Comparison of ENCODE assay signal across 23 cellular contexts in genomic region chr10:18723801-18724200, GRCh38.
DNase-seq lines count a peak whose midpoint lies in the region; ATAC-seq and TF ChIP-seq lines count a peak whose summit lies in the region.
"Had no signal": no experiment of that assay in that cellular context is flagged by ENCODE, and none has a peak within 500 bp of the region (broad histone marks: within the 10 kb centered on the region; RNA-seq: fewer than 3 reads in every experiment).

No MANE protein-coding gene starts in this region.

- BruUV-seq in PC-3 (replicated peaks; lab: Mats Ljungman, UMichigan) = no TSS peak

- no peaks in the 10 kb centered on the region for H3F3A ChIP-seq in PC-3 (ENCODE audit: low read length, unreplicated experiment)

- POLR2A ChIA-PET in PC-3 (lab: Charles Lee; ENCODE audit: unreplicated experiment) = no interaction called here

- no peaks in the 10 kb centered on the region for H4K20me1 ChIP-seq in PC-3 (ENCODE audit: low read length)
- H4K20me1 ChIP-seq: BLaER1 had no signal

- no peaks in the 10 kb centered on the region for H3K36me3 Mint-ChIP-seq in immature natural killer cell
- H3K36me3 Mint-ChIP-seq: CD14-positive monocyte; CD4-positive, alpha-beta memory T cell; CD4-positive, CD25-positive, alpha-beta regulatory T cell; CD8-positive, alpha-beta memory T cell had no signal

- no peak overlapping the region for H2AFZ ChIP-seq in PC-3 (ENCODE audit: low read length)

- H3K36me3 ChIP-seq in PC-3 (ENCODE audit: low read depth, low read length) (no peaks in the 10 kb centered on the region), RWPE2 (ENCODE audit: low read depth) (no peaks in the 10 kb centered on the region)
- H3K36me3 ChIP-seq: BE2C, BLaER1 had no signal

- no peaks in the 10 kb centered on the region for H3K9me2 ChIP-seq in PC-3 (replicated peaks; ENCODE audit: low read length)

- peaks cover 0 to 2% (median 0%) of the 10 kb centered on the region in 3 donors for H3K27me3 Mint-ChIP-seq in immature natural killer cell (ENCODE audit: low read depth in 3 of 3)
- H3K27me3 Mint-ChIP-seq: CD4-positive, CD25-positive, alpha-beta regulatory T cell had no signal

- no peaks in the 10 kb centered on the region for H3K79me2 ChIP-seq in PC-3 (ENCODE audit: low read length)

- peak overlapping the region; percentile 9; the same call in 1 of the 2 replicates for H3K4me2 ChIP-seq in PC-3 (ENCODE audit: low read length)
- H3K4me2 ChIP-seq: BLaER1 had no signal

- no peak overlapping the region for H3K4me3 ChIP-seq in PC-3 (ENCODE audit: low read length)
- no peak overlapping the region for H3K4me3 ChIP-seq in RWPE2 (ENCODE audit: severe bottlenecking)
- H3K4me3 ChIP-seq in epithelial cell of esophagus (ENCODE audit: low read length) = no peak overlapping the region
- H3K4me3 ChIP-seq: BLaER1, GM12878 had no signal

- no peaks in the 10 kb centered on the region for H3K4me1 Mint-ChIP-seq in immature natural killer cell
- H3K4me1 Mint-ChIP-seq: CD14-positive monocyte; CD4-positive, alpha-beta memory T cell; CD4-positive, CD25-positive, alpha-beta regulatory T cell; CD8-positive, alpha-beta memory T cell had no signal

- no peak overlapping the region for H3K4me3 Mint-ChIP-seq in immature natural killer cell
- H3K4me3 Mint-ChIP-seq: CD14-positive monocyte; CD4-positive, alpha-beta memory T cell; CD4-positive, CD25-positive, alpha-beta regulatory T cell; CD8-positive, alpha-beta memory T cell had no signal

- TF ChIP-seq CTCF in PC-3 (conservative IDR thresholded peaks at IDR 0.05; ENCODE audit: low read depth, low read length) (no peak), RWPE2 (IDR thresholded peaks at IDR 0.05; ENCODE audit: poor library complexity, severe bottlenecking) (no peak), epithelial cell of esophagus (IDR thresholded peaks at IDR 0.05; ENCODE audit: insufficient read depth, low read depth, low read length, missing control alignments) (no peak)

- H3K4me1 ChIP-seq in PC-3 (ENCODE audit: insufficient read depth, low read length) = peaks cover 31% of the 10 kb centered on the region
- H3K4me1 ChIP-seq in RWPE2 (ENCODE audit: insufficient read depth, poor library complexity, severe bottlenecking) = peaks cover 3% of the 10 kb centered on the region
- H3K4me1 ChIP-seq: BE2C, BLaER1 had no signal

- intact Hi-C loops in PC-3 (cut with micrococcal nuclease) = no loop called here

- DNase-seq in PC-3 (peak; percentile 72), RWPE2 (ENCODE audit: low spot score) (no peak), epithelial cell of esophagus (ENCODE audit: low read depth) (peak; percentile 57), germinal center (ENCODE audit: low spot score) (no peak), immature natural killer cell (no peak), SIG-M5 (lab: John Stamatoyannopoulos, UW) (no peak)
- DNase-seq: 8988T; ACHN; BE2C; C1 segment of cervical spinal cord; CD4-positive, alpha-beta memory T cell; CD4-positive, CD25-positive, alpha-beta regulatory T cell; CD8-positive, alpha-beta memory T cell; COR-L47; DMS 273 treated with DMSO at 0.1 percent for 48 hours; DMS153; DMS79; DND-41; EL; GDM1 had no signal

- H3K9me3 Mint-ChIP-seq in immature natural killer cell = no peaks in the 10 kb centered on the region

- CTCF ChIA-PET in PC-3 (lab: Charles Lee) = no interaction called here

- H3K9ac ChIP-seq in PC-3 (ENCODE audit: low read length) = no peak overlapping the region
- H3K9ac ChIP-seq: BLaER1 had no signal

- no peak overlapping the region for H3K27ac Mint-ChIP-seq in immature natural killer cell
- H3K27ac Mint-ChIP-seq: CD14-positive monocyte; CD4-positive, alpha-beta memory T cell; CD4-positive, CD25-positive, alpha-beta regulatory T cell; CD8-positive, alpha-beta memory T cell had no signal

- H3K27ac ChIP-seq in PC-3 (ENCODE audit: low read length) (peak overlapping the region; percentile 23), RWPE2 (ENCODE audit: poor library complexity, severe bottlenecking) (no peak overlapping the region)
- H3K27ac ChIP-seq: BLaER1 had no signal

- H3K9me3 ChIP-seq in PC-3 (ENCODE audit: low read length) (no peaks in the 10 kb centered on the region), RWPE2 (ENCODE audit: severe bottlenecking) (no peaks in the 10 kb centered on the region)
- H3K9me3 ChIP-seq: BE2C, BLaER1 had no signal

- no peaks in the 10 kb centered on the region for H3K27me3 ChIP-seq in PC-3 (ENCODE audit: low read length)
- no peaks in the 10 kb centered on the region for H3K27me3 ChIP-seq in RWPE2 (ENCODE audit: insufficient read depth, poor library complexity, severe bottlenecking)
- H3K27me3 ChIP-seq: BE2C, BLaER1 had no signal

- ATAC-seq in PC-3 (no peak), RWPE2 (ENCODE audit: low read depth) (peak; percentile 19; the same call in 1 of the 3 replicates)
- ATAC-seq: GM12878 had no signal

Comparison
In these comparisons a context has a peak if more than half of its experiments do, and no peak if none do; other contexts are left out.
1. DNase-seq: peak in PC-3 (single experiment) and epithelial cell of esophagus (single experiment); none in RWPE2 (single experiment), germinal center (single experiment), immature natural killer cell (0 of 3) and SIG-M5 (single experiment).